In genomic region chr1:99738858-99739465, GRCh38 we compare ENCODE assay signal across 2 cellular contexts.
TF ChIP-seq lines count a peak whose summit lies in the region.

No MANE protein-coding gene starts in this region.

TF ChIP-seq in A549, 52 proteins besides CTCF, POLR2A, EP300 and RAD21 (continued from another document):
- TF ChIP-seq HMGXB4 (CRISPR knock-in tag; IDR thresholded peaks at IDR 0.05; ENCODE audit: borderline replicate concordance): no peak
- no peak for TF ChIP-seq POLR2AphosphoS2 (conservative IDR thresholded peaks at IDR 0.05; ENCODE audit: low read length)
- no peak for TF ChIP-seq ZFP36 (IDR thresholded peaks at IDR 0.05; ENCODE audit: borderline replicate concordance, partially characterized antibody)
- no peak for TF ChIP-seq HEYL (CRISPR knock-in tag; IDR thresholded peaks at IDR 0.05)
- no peak for TF ChIP-seq FOSB (CRISPR knock-in tag; IDR thresholded peaks at IDR 0.05)
- no peak for TF ChIP-seq NFE2L2 (conservative IDR thresholded peaks at IDR 0.05; ENCODE audit: low read length)
- no peak for TF ChIP-seq BCL3 (IDR thresholded peaks at IDR 0.05)
- no peak for TF ChIP-seq MYC (IDR thresholded peaks at IDR 0.05; ENCODE audit: borderline replicate concordance, low read length)
- no peak for TF ChIP-seq EHF (CRISPR knock-in tag; IDR thresholded peaks at IDR 0.05)
- TF ChIP-seq MAFK (IDR thresholded peaks at IDR 0.05; ENCODE audit: partially characterized antibody): no peak
- no peak for TF ChIP-seq NR3C1 (IDR thresholded peaks at IDR 0.05)
TF ChIP-seq in A549: peak in this region for 0.

TF ChIP-seq in HepG2, 621 proteins besides CTCF, POLR2A, EP300 and RAD21 (continued from another document and continues in another):
- peak; percentile 20; the same call in 1 of the 2 replicates for TF ChIP-seq ZNF609 (CRISPR knock-in tag; IDR thresholded peaks at IDR 0.05; ENCODE audit: borderline replicate concordance)
- no peak for TF ChIP-seq PHB2 (IDR thresholded peaks at IDR 0.05; ENCODE audit: partially characterized antibody)
- TF ChIP-seq REST (IDR thresholded peaks at IDR 0.05; ENCODE audit: borderline replicate concordance in 1 of 2, low read depth in 1 of 2, low read length in 2 of 2): 0 out of 4 replicates have a peak, but pooled peaks of 1 of the 2 experiments have one; percentile 14
- TF ChIP-seq TERF1 (CRISPR knock-in tag; IDR thresholded peaks at IDR 0.05): no peak
- TF ChIP-seq ZNF850 (CRISPR knock-in tag; conservative IDR thresholded peaks at IDR 0.05): no peak
- TF ChIP-seq ZNF414 (CRISPR knock-in tag; IDR thresholded peaks at IDR 0.05): peak; percentile 76; the same call in 1 of the 2 replicates
- TF ChIP-seq TEAD3 (CRISPR knock-in tag; optimal IDR thresholded peaks at IDR 0.05; ENCODE audit: borderline replicate concordance): peak; percentile 54
- TF ChIP-seq TOPORS (CRISPR knock-in tag; IDR thresholded peaks at IDR 0.05): 0 out of 2 replicates have a peak, but pooled peaks have one; percentile 36
- TF ChIP-seq ZNF362 (CRISPR knock-in tag; IDR thresholded peaks at IDR 0.05; ENCODE audit: borderline replicate concordance): peak; percentile 58; the same call in 1 of the 2 replicates
- TF ChIP-seq ASH2L (IDR thresholded peaks at IDR 0.05; ENCODE audit: insufficient read length, low read depth, low read length): peak; percentile 55
- TF ChIP-seq ARNT2 (CRISPR knock-in tag; IDR thresholded peaks at IDR 0.05; ENCODE audit: low read depth): no peak
- TF ChIP-seq IKZF5 (CRISPR knock-in tag; IDR thresholded peaks at IDR 0.05): peak; percentile 37; the same call in 1 of the 2 replicates
- TF ChIP-seq ZBTB40 (IDR thresholded peaks at IDR 0.05): no peak
- TF ChIP-seq ZBTB40 (CRISPR knock-in tag; IDR thresholded peaks at IDR 0.05): no peak
- TF ChIP-seq YY1 (IDR thresholded peaks at IDR 0.05; ENCODE audit: insufficient read depth, insufficient replicate concordance, low read depth, low read length): no peak
- no peak for TF ChIP-seq PHF20 (CRISPR knock-in tag; IDR thresholded peaks at IDR 0.05)
- TF ChIP-seq ZNF710 (CRISPR knock-in tag; IDR thresholded peaks at IDR 0.05; ENCODE audit: borderline replicate concordance): peak; percentile 52; the same call in 1 of the 2 replicates
- TF ChIP-seq ZNF644 (CRISPR knock-in tag; IDR thresholded peaks at IDR 0.05; ENCODE audit: low read depth): peak; percentile 93
